Comparison of ENCODE assay signal across 10 cellular contexts in genomic region chr4:128858875-128859696, GRCh38. TPM values are rescaled to one million over a fixed set of nuclear protein-coding genes. Genes with fewer than 3 reads are reported as not detected.
A peak's percentile ranks its signal among the peaks of the same experiment; 100 is the strongest.
DNase-seq lines count a peak whose midpoint lies in the region; ATAC-seq lines count a peak whose summit lies in the region.
"Had no signal": no experiment of that assay in that cellular context is flagged by ENCODE, and none has a peak within 500 bp of the region (broad histone marks: within the 10 kb centered on the region; RNA-seq: fewer than 3 reads in every experiment).

No MANE protein-coding gene starts in this region.

- H3K36me3 Mint-ChIP-seq in activated CD4-positive, alpha-beta T cell treated with anti-CD3 and anti-CD28 coated beads, Interleukin-2, amount 10 ng/mL, durations not matched to agents 7 days and 5 days (ENCODE audit: low read depth), result peaks cover 68% of the 10 kb centered on the region
- H3K36me3 Mint-ChIP-seq in activated naive CD8-positive, alpha-beta T cell treated with anti-CD3 and anti-CD28 coated beads, Interleukin-2, amount 10 ng/mL, durations not matched to agents 7 days and 5 days, result peaks cover 39% of the 10 kb centered on the region
- peaks cover 37 to 64% of the 10 kb centered on the region in 2 donors for H3K36me3 Mint-ChIP-seq in stimulated activated naive B cell treated with anti-CD40 and anti-IgM and Interleukin-4, amounts not matched to agents 10 μg/mL and 1 μg/mL and 100 μg/mL, for 72 hours

- no peaks in the 10 kb centered on the region for H3K9me3 Mint-ChIP-seq in activated CD4-positive, alpha-beta T cell treated with anti-CD3 and anti-CD28 coated beads, Interleukin-2, amount 10 ng/mL, durations not matched to agents 7 days and 5 days
- H3K9me3 Mint-ChIP-seq in activated naive CD8-positive, alpha-beta T cell treated with anti-CD3 and anti-CD28 coated beads, Interleukin-2, amount 10 ng/mL, durations not matched to agents 7 days and 5 days, result no peaks in the 10 kb centered on the region
- H3K9me3 Mint-ChIP-seq in stimulated activated naive B cell treated with anti-CD40 and anti-IgM and Interleukin-4, amounts not matched to agents 10 μg/mL and 1 μg/mL and 100 μg/mL, for 72 hours, result no peaks in the 10 kb centered on the region

- no peak overlapping the region for H3K4me3 Mint-ChIP-seq in activated CD4-positive, alpha-beta T cell treated with anti-CD3 and anti-CD28 coated beads, Interleukin-2, amount 10 ng/mL, durations not matched to agents 7 days and 5 days
- H3K4me3 Mint-ChIP-seq in activated naive CD8-positive, alpha-beta T cell treated with anti-CD3 and anti-CD28 coated beads, Interleukin-2, amount 10 ng/mL, durations not matched to agents 7 days and 5 days, result no peak overlapping the region
- no peak overlapping the region for H3K4me3 Mint-ChIP-seq in stimulated activated naive B cell treated with anti-CD40 and anti-IgM and Interleukin-4, amounts not matched to agents 10 μg/mL and 1 μg/mL and 100 μg/mL, for 72 hours

- H3K27ac Mint-ChIP-seq in activated CD4-positive, alpha-beta T cell treated with anti-CD3 and anti-CD28 coated beads, Interleukin-2, amount 10 ng/mL, durations not matched to agents 7 days and 5 days, result peak overlapping the region; percentile 5
- peak overlapping the region; percentile 35 for H3K27ac Mint-ChIP-seq in activated naive CD8-positive, alpha-beta T cell treated with anti-CD3 and anti-CD28 coated beads, Interleukin-2, amount 10 ng/mL, durations not matched to agents 7 days and 5 days
- H3K27ac Mint-ChIP-seq in stimulated activated naive B cell treated with anti-CD40 and anti-IgM and Interleukin-4, amounts not matched to agents 10 μg/mL and 1 μg/mL and 100 μg/mL, for 72 hours, result peak overlapping the region; percentile 52

- DNase-seq in activated CD4-positive, alpha-beta T cell treated with anti-CD3 and anti-CD28 coated beads, Interleukin-2, amount 10 ng/mL, durations not matched to agents 7 days and 5 days, result no peak
- DNase-seq in activated CD4-positive, alpha-beta T cell treated with anti-CD3 and anti-CD28 coated beads, Interleukin-2, amount 50 U/mL, for 1 hour, result no peak
- no peak for DNase-seq in activated naive CD8-positive, alpha-beta T cell treated with anti-CD3 and anti-CD28 coated beads, Interleukin-2, amount 10 ng/mL, durations not matched to agents 7 days and 5 days
- DNase-seq in left ventricle myocardium superior, result peak; percentile 35
- DNase-seq in stimulated activated naive B cell treated with anti-CD40 and anti-IgM and Interleukin-4, amounts not matched to agents 10 μg/mL and 1 μg/mL and 100 μg/mL, for 72 hours, result no peak
- no peak for DNase-seq in C1 segment of cervical spinal cord (lab: John Stamatoyannopoulos, UW)
- DNase-seq in SKM-1 treated with dmso at 0.1 percent for 144 hours (lab: John Stamatoyannopoulos, UW; ENCODE audit: unreplicated experiment), result no peak
- no peak for DNase-seq in NCI-H748 (lab: John Stamatoyannopoulos, UW; ENCODE audit: unreplicated experiment)
- DNase-seq: Kasumi-1, NCI-H510A had no signal

- CTCF ChIA-PET in activated CD4-positive, alpha-beta T cell treated with anti-CD3 and anti-CD28 coated beads, Interleukin-2, amount 10 ng/mL, durations not matched to agents 7 days and 5 days (lab: Charles Lee), result interaction anchor here (0.7 to 1.5 kb wide), 3 partner anchors 15 to 30 kb away, joined by 3 to 4 read pairs (median 3); no protein-coding TSS in a partner anchor

- ATAC-seq in activated naive CD8-positive, alpha-beta T cell treated with anti-CD3 and anti-CD28 coated beads, Interleukin-2, amount 10 ng/mL, durations not matched to agents 7 days and 5 days (ENCODE audit: low read depth), result no peak
- peak; percentile 77 for ATAC-seq in left ventricle myocardium superior
- ATAC-seq in stimulated activated naive B cell treated with anti-CD40 and anti-IgM and Interleukin-4, amounts not matched to agents 10 μg/mL and 1 μg/mL and 100 μg/mL, for 72 hours (replicated peaks), result no peak

- peaks cover 61% of the 10 kb centered on the region for H3K4me1 Mint-ChIP-seq in activated CD4-positive, alpha-beta T cell treated with anti-CD3 and anti-CD28 coated beads, Interleukin-2, amount 10 ng/mL, durations not matched to agents 7 days and 5 days
- peaks cover 49% of the 10 kb centered on the region for H3K4me1 Mint-ChIP-seq in activated naive CD8-positive, alpha-beta T cell treated with anti-CD3 and anti-CD28 coated beads, Interleukin-2, amount 10 ng/mL, durations not matched to agents 7 days and 5 days
- H3K4me1 Mint-ChIP-seq in stimulated activated naive B cell treated with anti-CD40 and anti-IgM and Interleukin-4, amounts not matched to agents 10 μg/mL and 1 μg/mL and 100 μg/mL, for 72 hours, result peaks cover 45 to 54% of the 10 kb centered on the region in 2 donors

- POLR2A ChIA-PET in activated CD4-positive, alpha-beta T cell treated with anti-CD3 and anti-CD28 coated beads, Interleukin-2, amount 10 ng/mL, durations not matched to agents 7 days and 5 days (lab: Charles Lee), result no interaction called here
- POLR2A ChIA-PET in activated naive CD8-positive, alpha-beta T cell treated with anti-CD3 and anti-CD28 coated beads, Interleukin-2, amount 10 ng/mL, durations not matched to agents 7 days and 5 days (lab: Charles Lee), result no interaction called here

- intact Hi-C loops in left ventricle myocardium superior (cut with micrococcal nuclease), result no loop called here

- H3K27me3 Mint-ChIP-seq in activated CD4-positive, alpha-beta T cell treated with anti-CD3 and anti-CD28 coated beads, Interleukin-2, amount 10 ng/mL, durations not matched to agents 7 days and 5 days, result no peaks in the 10 kb centered on the region
- H3K27me3 Mint-ChIP-seq in activated naive CD8-positive, alpha-beta T cell treated with anti-CD3 and anti-CD28 coated beads, Interleukin-2, amount 10 ng/mL, durations not matched to agents 7 days and 5 days, result no peaks in the 10 kb centered on the region
- no peaks in the 10 kb centered on the region for H3K27me3 Mint-ChIP-seq in stimulated activated naive B cell treated with anti-CD40 and anti-IgM and Interleukin-4, amounts not matched to agents 10 μg/mL and 1 μg/mL and 100 μg/mL, for 72 hours

RNA-seq across cellular contexts. Expression of gene JADE1, which starts 49.6 kb away (rescaled TPM):
- 10 to 100 TPM; 33.2 to 39.4 TPM for total RNA-seq in activated CD4-positive, alpha-beta T cell treated with anti-CD3 and anti-CD28 coated beads, Interleukin-2, amount 10 ng/mL, durations not matched to agents 7 days and 5 days
- 10 to 100 TPM; 39.2 to 40.3 TPM for total RNA-seq in activated naive CD8-positive, alpha-beta T cell treated with anti-CD3 and anti-CD28 coated beads, Interleukin-2, amount 10 ng/mL, durations not matched to agents 7 days and 5 days
- total RNA-seq in left ventricle myocardium superior, result 24.4 TPM
